18 cellular contexts compared by ENCODE assay signal in the genomic region with DNA sequence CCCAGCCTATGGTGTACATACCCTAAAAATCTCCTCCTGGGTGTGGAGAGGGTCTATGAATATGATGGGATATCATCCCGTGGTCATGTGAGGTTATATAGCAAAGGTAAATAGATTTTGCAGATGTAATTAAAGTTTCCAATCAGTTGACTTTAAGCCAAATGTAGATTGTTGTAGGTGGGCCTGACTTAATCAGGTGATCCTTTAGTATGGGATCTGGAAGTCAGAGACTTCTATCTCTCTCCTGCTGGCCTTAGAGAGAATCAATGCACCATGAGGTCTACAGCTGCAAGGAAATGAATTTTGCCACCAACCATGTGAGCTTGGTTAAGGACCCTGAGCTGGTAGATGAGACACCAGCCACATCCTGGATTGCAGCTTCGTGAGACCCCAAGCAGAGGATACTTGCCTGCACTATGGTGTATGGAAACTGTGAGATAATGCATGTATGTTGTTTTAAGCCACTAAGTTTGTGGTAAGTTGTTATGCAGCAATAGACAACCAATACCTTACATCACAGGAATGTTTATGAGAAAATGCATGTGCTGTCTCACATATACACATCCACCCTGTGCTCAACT.
DNase-seq lines count a peak whose midpoint lies in the region; FAIRE-seq and TF ChIP-seq lines count a peak whose summit lies in the region.
"Had no signal": no experiment of that assay in that cellular context is flagged by ENCODE, and none has a peak within 500 bp of the region (broad histone marks: within the 10 kb centered on the region; RNA-seq: fewer than 3 reads in every experiment).

No MANE protein-coding gene starts in this region.

- TF ChIP-seq CTCF in bronchial epithelial cell (IDR thresholded peaks at IDR 0.05; ENCODE audit: insufficient read depth, low read length, severe bottlenecking) = no peak

- peaks cover 1% of the 10 kb centered on the region for H3K27me3 ChIP-seq in bronchial epithelial cell (ENCODE audit: control insufficient read depth, insufficient read depth, low read length)

- FAIRE-seq in bronchial epithelial cell (lab: Jason Lieb, UNC) (peak; percentile 96), urothelium cell line (lab: Jason Lieb, UNC) (peak; percentile 50)
- FAIRE-seq: A549, H54, HTR-8/SVneo had no signal

- no peaks in the 10 kb centered on the region for H3K36me3 ChIP-seq in bronchial epithelial cell (ENCODE audit: control insufficient read depth, insufficient read depth, low read length)

- H3K4me3 ChIP-seq in bronchial epithelial cell (ENCODE audit: low read depth, low read length) = no peak overlapping the region
- H3K4me3 ChIP-seq: A549, GM23338 had no signal

- peak; percentile 43 for DNase-seq in NK-92 treated with Interleukin-12 subunit alpha and Interleukin-12 subunit beta, amount 100 ng/mL, for 24 hours (lab: John Stamatoyannopoulos, UW)
- DNase-seq in NK-92 (lab: John Stamatoyannopoulos, UW; ENCODE audit: unreplicated experiment) = no peak
- DNase-seq in Daoy (ENCODE audit: low read depth) = peak; percentile 63
- DNase-seq in bronchial epithelial cell (ENCODE audit: low read depth) = no peak
- DNase-seq in urothelium cell line (ENCODE audit: low spot score) = no peak
- DNase-seq in activated effector memory CD4-positive, alpha-beta T cell treated with anti-CD3 and anti-CD28 coated beads, Interleukin-2, amount 50 U/mL, for 16 hours = no peak
- DNase-seq in globus pallidus (ENCODE audit: low spot score) = no peak
- DNase-seq: AML-193; CD4-positive, alpha-beta T cell; DMS153; DMS79; GF-D8; HCEC 1CT; HFFc6 had no signal

Comparison
In these comparisons a context has a peak if more than half of its experiments do, and no peak if none do; other contexts are left out.
1. DNase-seq: peak in NK-92 treated with Interleukin-12 subunit alpha and Interleukin-12 subunit beta, amount 100 ng/mL, for 24 hours (single experiment) and Daoy (single experiment); none in NK-92 (single experiment), bronchial epithelial cell (single experiment), urothelium cell line (single experiment), activated effector memory CD4-positive, alpha-beta T cell treated with anti-CD3 and anti-CD28 coated beads, Interleukin-2, amount 50 U/mL, for 16 hours (single experiment) and globus pallidus (single experiment).